8 cellular contexts compared by ENCODE assay signal in genomic region chr22:16891892-16892291, GRCh38.
A peak's percentile ranks its signal among the peaks of the same experiment; 100 is the strongest.
DNase-seq lines count a peak whose midpoint lies in the region; ATAC-seq and TF ChIP-seq lines count a peak whose summit lies in the region.
"Not testable (repeated sequence)": the region's sequence is repeated elsewhere in the genome, so short reads cannot be mapped to it uniquely, and the experiment has no call there.

No MANE protein-coding gene starts in this region.

- intact Hi-C loops in CD4-positive, alpha-beta memory T cell (cut with micrococcal nuclease); activated CD8-positive, alpha-beta T cell treated with anti-CD3 and anti-CD28 coated beads for 36 hours (cut with micrococcal nuclease); colonic mucosa (cut with DNase I); heart left ventricle (cut with DNase I); natural killer cell (cut with micrococcal nuclease); sigmoid colon (cut with DNase I): not testable (repeated sequence)

- TF ChIP-seq EP300 in sigmoid colon (IDR thresholded peaks at IDR 0.05); upper lobe of left lung (IDR thresholded peaks at IDR 0.05): not testable (repeated sequence)

- H3K27me3 Mint-ChIP-seq in CD4-positive, alpha-beta memory T cell; activated CD8-positive, alpha-beta T cell treated with anti-CD3 and anti-CD28 coated beads for 36 hours: not testable (repeated sequence)
- H3K27me3 Mint-ChIP-seq in natural killer cell (ENCODE audit: low read depth in 2 of 2), result peaks cover 6 to 14% of the 10 kb centered on the region in 2 donors

- not testable (repeated sequence) for H3K4me3 Mint-ChIP-seq in CD4-positive, alpha-beta memory T cell; activated CD8-positive, alpha-beta T cell treated with anti-CD3 and anti-CD28 coated beads for 36 hours; natural killer cell

- H3K4me2 ChIP-seq in Loucy (ENCODE audit: low read depth, low read length, poor library complexity, severe bottlenecking), result not testable (repeated sequence)

- not testable (repeated sequence) for H3K4me3 ChIP-seq in CD4-positive, alpha-beta memory T cell (ENCODE audit: low read length in 2 of 2); Loucy (ENCODE audit: low read length, poor library complexity, severe bottlenecking); colonic mucosa; heart left ventricle; sigmoid colon; upper lobe of left lung

- H2AFZ ChIP-seq in Loucy (ENCODE audit: low read length), result not testable (repeated sequence)

- not testable (repeated sequence) for H3K9ac ChIP-seq in Loucy (ENCODE audit: low read depth, low read length, poor library complexity, severe bottlenecking); colonic mucosa (ENCODE audit: low read depth in 2 of 2, low read length in 2 of 2)

- not testable (repeated sequence) for H3K9me3 ChIP-seq in CD4-positive, alpha-beta memory T cell (ENCODE audit: control insufficient read depth in 1 of 2, low read length in 2 of 2); Loucy (ENCODE audit: insufficient read depth, low read depth, low read length); colonic mucosa; heart left ventricle; sigmoid colon; upper lobe of left lung

- not testable (repeated sequence) for H3K27ac ChIP-seq in CD4-positive, alpha-beta memory T cell (ENCODE audit: low read depth, low read length); colonic mucosa; heart left ventricle; sigmoid colon; upper lobe of left lung

- POLR2A ChIA-PET in CD4-positive, alpha-beta memory T cell (lab: Charles Lee; ENCODE audit: partially characterized antibody); activated CD8-positive, alpha-beta T cell treated with anti-CD3 and anti-CD28 coated beads for 36 hours (lab: Charles Lee): not testable (repeated sequence)

- not testable (repeated sequence) for H3K9me3 Mint-ChIP-seq in CD4-positive, alpha-beta memory T cell; activated CD8-positive, alpha-beta T cell treated with anti-CD3 and anti-CD28 coated beads for 36 hours; natural killer cell

- CTCF ChIA-PET in CD4-positive, alpha-beta memory T cell (lab: Charles Lee; ENCODE audit: partially characterized antibody); activated CD8-positive, alpha-beta T cell treated with anti-CD3 and anti-CD28 coated beads for 36 hours (lab: Charles Lee): not testable (repeated sequence)

- not testable (repeated sequence) for ATAC-seq in activated CD8-positive, alpha-beta T cell treated with anti-CD3 and anti-CD28 coated beads for 36 hours; heart left ventricle; natural killer cell; upper lobe of left lung (ENCODE audit: low FRiP score in 2 of 2)

- TF ChIP-seq CTCF in Loucy (conservative IDR thresholded peaks at IDR 0.05; ENCODE audit: low read length) (peak; percentile 36), colonic mucosa (IDR thresholded peaks at IDR 0.05) (peak; percentile 29), heart left ventricle (IDR thresholded peaks at IDR 0.05) (peak; percentile 20 to 58 (median 40)), natural killer cell (IDR thresholded peaks at IDR 0.05) (peak; percentile 58), sigmoid colon (IDR thresholded peaks at IDR 0.05) (peak in 3 of 4 experiments; percentile 13 to 43 (median 42)), upper lobe of left lung (IDR thresholded peaks at IDR 0.05) (peak; percentile 17 to 56 (median 40))
- peak; percentile 59 for TF ChIP-seq CTCF in activated CD8-positive, alpha-beta T cell treated with anti-CD3 and anti-CD28 coated beads for 36 hours (IDR thresholded peaks at IDR 0.05)

- not testable (repeated sequence) for H3K27ac Mint-ChIP-seq in CD4-positive, alpha-beta memory T cell; activated CD8-positive, alpha-beta T cell treated with anti-CD3 and anti-CD28 coated beads for 36 hours; natural killer cell

- H3K27me3 ChIP-seq in CD4-positive, alpha-beta memory T cell (ENCODE audit: insufficient read depth, low read length); Loucy (ENCODE audit: insufficient read depth, low read length, poor library complexity, severe bottlenecking); colonic mucosa; heart left ventricle; sigmoid colon; upper lobe of left lung: not testable (repeated sequence)

- H3K36me3 Mint-ChIP-seq in CD4-positive, alpha-beta memory T cell; activated CD8-positive, alpha-beta T cell treated with anti-CD3 and anti-CD28 coated beads for 36 hours (ENCODE audit: low read depth); natural killer cell: not testable (repeated sequence)

- H3K79me2 ChIP-seq in Loucy (ENCODE audit: insufficient read depth, low read length), result not testable (repeated sequence)

- 1 to 2% (median 2%) methylated on average over 3 to 4 of the region's 4 CpGs for WGBS in heart left ventricle, 4 donors
- WGBS in sigmoid colon, 2 donors, result 1% methylated on average over 3 of the region's 4 CpGs
- WGBS in upper lobe of left lung, 2 donors, result 2 to 4% methylated on average over 4 of the region's 4 CpGs

- not testable (repeated sequence) for H3K4me1 Mint-ChIP-seq in CD4-positive, alpha-beta memory T cell; activated CD8-positive, alpha-beta T cell treated with anti-CD3 and anti-CD28 coated beads for 36 hours (ENCODE audit: low read depth); natural killer cell

- TF ChIP-seq POLR2A in heart left ventricle (IDR thresholded peaks at IDR 0.05); sigmoid colon (IDR thresholded peaks at IDR 0.05); upper lobe of left lung (IDR thresholded peaks at IDR 0.05): not testable (repeated sequence)

- not testable (repeated sequence) for H3F3A ChIP-seq in Loucy (ENCODE audit: low read depth)

- H4K20me1 ChIP-seq in Loucy (ENCODE audit: insufficient read depth, low read length, poor library complexity, severe bottlenecking), result not testable (repeated sequence)

- not testable (repeated sequence) for H3K9me2 ChIP-seq in Loucy (replicated peaks; ENCODE audit: low read depth, low read length)

- H3K4me1 ChIP-seq in CD4-positive, alpha-beta memory T cell (ENCODE audit: insufficient read depth, low read length); Loucy (ENCODE audit: insufficient read depth, low read length, poor library complexity, severe bottlenecking); colonic mucosa; heart left ventricle; sigmoid colon; upper lobe of left lung: not testable (repeated sequence)

- not testable (repeated sequence) for H3K36me3 ChIP-seq in CD4-positive, alpha-beta memory T cell (ENCODE audit: insufficient read depth, low read length); Loucy (ENCODE audit: insufficient read depth, low read length); colonic mucosa; heart left ventricle; sigmoid colon; upper lobe of left lung

- DNase-seq in CD4-positive, alpha-beta memory T cell, result peak in 3 of 5 donors; percentile 4 to 12 (median 10)
- not testable (repeated sequence) for DNase-seq in activated CD8-positive, alpha-beta T cell treated with anti-CD3 and anti-CD28 coated beads for 36 hours; colonic mucosa; heart left ventricle; natural killer cell; sigmoid colon; upper lobe of left lung
